ENCODE assay signal across 1 cellular context in the genomic region with DNA sequence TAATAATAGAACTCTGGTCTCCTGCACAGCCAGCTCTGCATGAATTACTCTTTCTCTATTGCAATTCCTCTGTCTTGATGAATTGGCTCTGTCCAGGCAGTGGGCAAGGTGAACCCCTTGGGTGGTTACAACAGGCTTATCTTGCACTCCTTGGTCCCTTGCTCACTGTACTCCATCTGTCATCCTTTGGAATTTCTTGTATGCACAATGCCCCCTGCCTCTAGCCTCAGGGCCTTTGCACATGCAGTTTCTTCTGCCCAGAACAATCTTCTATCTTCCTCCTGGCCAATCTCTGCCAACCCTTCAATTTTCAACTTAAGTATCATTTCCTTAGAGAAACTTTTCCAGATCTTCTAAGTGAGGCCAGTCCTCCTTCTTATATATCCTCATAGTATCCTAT.
TF ChIP-seq lines count a peak whose summit lies in the region.

No MANE protein-coding gene starts in this region.

TF ChIP-seq in H1, 55 proteins besides CTCF, POLR2A, EP300 and RAD21:
- TF ChIP-seq KDM1A (IDR thresholded peaks at IDR 0.05; ENCODE audit: borderline replicate concordance, low read length) = peak; percentile 78; the same call in 1 of the 2 replicates
- no peak for TF ChIP-seq CBX8 (IDR thresholded peaks at IDR 0.05; ENCODE audit: borderline replicate concordance, low read depth, low read length)
- TF ChIP-seq ATF2 (IDR thresholded peaks at IDR 0.05; ENCODE audit: low read length) = no peak
- no peak for TF ChIP-seq CREB1 (IDR thresholded peaks at IDR 0.05)
- TF ChIP-seq CTBP2 (IDR thresholded peaks at IDR 0.05; ENCODE audit: borderline replicate concordance, insufficient read depth, insufficient read length, low read length) = no peak
- no peak for TF ChIP-seq SRF (IDR thresholded peaks at IDR 0.05; ENCODE audit: low read depth, low read length)
- TF ChIP-seq SIN3A (conservative IDR thresholded peaks at IDR 0.05 in 1 of 2, IDR thresholded peaks at IDR 0.05 in 1 of 2; ENCODE audit: low read depth in 1 of 2, low read length in 2 of 2) = no peak
- TF ChIP-seq HDAC2 (IDR thresholded peaks at IDR 0.05; ENCODE audit: borderline replicate concordance in 1 of 2, low read depth in 2 of 2, low read length in 2 of 2) = peak in 1 of 2 experiments; percentile 26; a peak in 1 of 4 replicates
- no peak for TF ChIP-seq EGR1 (IDR thresholded peaks at IDR 0.05; ENCODE audit: borderline replicate concordance, low read depth, low read length)
- TF ChIP-seq MAFK (IDR thresholded peaks at IDR 0.05; ENCODE audit: low read depth, low read length) = no peak
